Comparison of ENCODE assay signal across 31 cellular contexts in genomic region chr7:141439776-141440175, GRCh38.
"Had no signal": no experiment of that assay in that cellular context is flagged by ENCODE, and none has a peak within 500 bp of the region (broad histone marks: within the 10 kb centered on the region; RNA-seq: fewer than 3 reads in every experiment).

No MANE protein-coding gene starts in this region.

- FAIRE-seq: bronchial epithelial cell, RCC 7860 had no signal

- H2AFZ ChIP-seq: PC-9 had no signal

- DNase-seq: activated CD4-positive, alpha-beta memory T cell treated with anti-CD3 and anti-CD28 coated beads, Interleukin-2, amount 10 ng/mL, durations not matched to agents 7 days and 5 days; activated CD4-positive, alpha-beta T cell treated with anti-CD3 and anti-CD28 coated beads for 1 hour; activated CD4-positive, alpha-beta T cell treated with anti-CD3 and anti-CD28 coated beads for 48 hours; activated CD4-positive, CD25-positive, alpha-beta regulatory T cell; activated CD8-positive, alpha-beta memory T cell treated with anti-CD3 and anti-CD28 coated beads for 24 hours; activated gamma-delta T cell; activated naive CD4-positive, alpha-beta T cell treated with Interleukin-2 at 50 U/mL for 16 hours; activated T-cell treated with anti-CD3 and anti-CD28 coated beads, Interleukin-2, amount 50 U/mL, for 1 hour; activated T-cell treated with anti-CD3 and anti-CD28 coated beads, Interleukin-2, amount 50 U/mL, for 72 hours; anterior cingulate cortex; central memory CD4-positive, alpha-beta T cell; MM.1S; MV-4-11; NCI-H1092; NCI-H1436 treated with DMSO at 0.1 percent for 48 hours; NCI-H1694 treated with DMSO at 0.1 percent for 48 hours; NCI-H2029; NCI-H345; NCI-H524 treated with DMSO at 0.1 percent for 48 hours; NCI-H748 treated with DMSO at 0.1 percent for 48 hours; NK-92 treated with Interleukin-12 subunit alpha and Interleukin-12 subunit beta, amount 100 ng/mL, for 24 hours; PC-9; SHP77; SJCRH30; T1000; WERI-Rb-1 had no signal

- H3K27me3 ChIP-seq: SJCRH30 had no signal

- H3K9ac ChIP-seq: KMS-11 had no signal

- H3K27ac ChIP-seq: KMS-11, PC-9, RWPE1, SJCRH30, SK-N-MC, WERI-Rb-1 had no signal

- H3K9me3 ChIP-seq: SJCRH30 had no signal

- H3K4me1 ChIP-seq: SJCRH30 had no signal

- H3K36me3 ChIP-seq: SJCRH30, WERI-Rb-1 had no signal

- H3K4me2 ChIP-seq: KMS-11, PC-9 had no signal

- ATAC-seq: activated T-cell treated with anti-CD3 and anti-CD28 coated beads, Interleukin-2, amount 50 U/mL, for 72 hours had no signal

- H3K4me3 ChIP-seq: PC-9, SJCRH30, SK-N-MC had no signal
